Comparison of ENCODE assay signal across 8 cellular contexts in genomic region chr15:30992073-30992363, GRCh38. TPM values are rescaled to one million over a fixed set of nuclear protein-coding genes. Genes with fewer than 3 reads are reported as not detected.
DNase-seq lines count a peak whose midpoint lies in the region; ATAC-seq and TF ChIP-seq lines count a peak whose summit lies in the region.

No MANE protein-coding gene starts in this region.

- H3K4me3 ChIP-seq in fibroblast of mammary gland (ENCODE audit: control insufficient read depth, low read depth, low read length) (peak overlapping the region; percentile 67), psoas muscle (peak overlapping the region; percentile 84)

- H3K9me3 ChIP-seq in psoas muscle, result no peaks in the 10 kb centered on the region

- no peak for TF ChIP-seq CTCF in RWPE1 (conservative IDR thresholded peaks at IDR 0.05; ENCODE audit: low read depth)
- no peak for TF ChIP-seq CTCF in fibroblast of mammary gland (conservative IDR thresholded peaks at IDR 0.05; ENCODE audit: control insufficient read depth, insufficient read depth, low read depth, low read length)
- no peak for TF ChIP-seq CTCF in psoas muscle (IDR thresholded peaks at IDR 0.05)

- H3K27ac ChIP-seq in RWPE1 (peak overlapping the region; percentile 89), psoas muscle (peak overlapping the region; percentile 92)

- POLR2A ChIA-PET in RWPE1 (lab: Yijun Ruan, JAX; ENCODE audit: low non-redundant PET), result interaction anchor here (0.7 to 1.1 kb wide), 3 partner anchors 32 to 90 kb away, joined by 3 read pairs; no protein-coding TSS in a partner anchor

- H3K27me3 ChIP-seq in psoas muscle (ENCODE audit: insufficient read depth in 3 of 3, low read length in 2 of 3), result no peaks in the 10 kb centered on the region

- CTCF ChIA-PET in RWPE1 (lab: Yijun Ruan, JAX), result interaction anchor here (1.7 kb wide), 1 partner anchor 137 kb away, joined by 6 read pairs; no protein-coding TSS in a partner anchor

- WGBS in psoas muscle, 3 donors, result 1 to 2% (median 1%) methylated on average over 10 of the region's 10 CpGs

- H3K4me1 ChIP-seq in psoas muscle, result peaks cover 37% of the 10 kb centered on the region

- intact Hi-C loops in psoas muscle (cut with DNase I), result loop anchor here (5.0 to 10.0 kb wide), 6 partner anchors 35 to 335 kb away; partner anchors contain the start of genes FAN1 (in 1 of the 2) and KLF13 (in 1 of the 2)

- peak; percentile 49 for DNase-seq in NCI-H510A treated with DMSO at 0.1 percent for 48 hours (lab: John Stamatoyannopoulos, UW)
- DNase-seq in NCI-H510A (lab: John Stamatoyannopoulos, UW), result no peak
- peak; percentile 37 for DNase-seq in RWPE1 (ENCODE audit: low spot score)
- no peak for DNase-seq in fibroblast of mammary gland (ENCODE audit: low read depth)
- DNase-seq in psoas muscle, result no peak
- no peak for DNase-seq in NCI-H1694 treated with DMSO at 0.1 percent for 48 hours (lab: John Stamatoyannopoulos, UW)
- DNase-seq in NCI-H187 (lab: John Stamatoyannopoulos, UW), result no peak

- H3K36me3 ChIP-seq in psoas muscle (ENCODE audit: insufficient read depth in 1 of 2, low read depth in 1 of 2), result no peaks in the 10 kb centered on the region

- ATAC-seq in psoas muscle (peak in 3 of 4 donors; percentile 57 to 59 (median 59)), HG03175 (IDR thresholded peaks at IDR 0.05; ENCODE audit: unreplicated experiment) (no peak)

RNA-seq across cellular contexts. Expression of gene MTMR10, which starts 0.6 kb away (rescaled TPM):
- total RNA-seq in psoas muscle, result 10 to 100 TPM; 22.1 to 52.3 (median 37.1) TPM
- 10 to 100 TPM; 15.0 to 42.9 (median 16.9) TPM for polyA plus RNA-seq in psoas muscle

Comparison
In these comparisons a context has a peak if more than half of its experiments do, and no peak if none do; other contexts are left out.
1. DNase-seq: peak in NCI-H510A treated with DMSO at 0.1 percent for 48 hours (single experiment) and RWPE1 (single experiment); none in NCI-H510A (single experiment), fibroblast of mammary gland (single experiment), psoas muscle (0 of 2), NCI-H1694 treated with DMSO at 0.1 percent for 48 hours (single experiment) and NCI-H187 (0 of 2).